ENCODE assay signal across 17 cellular contexts in genomic region chr4:65502151-65502691, GRCh38.
DNase-seq lines count a peak whose midpoint lies in the region; ATAC-seq, FAIRE-seq and TF ChIP-seq lines count a peak whose summit lies in the region.
"Had no signal": no experiment of that assay in that cellular context is flagged by ENCODE, and none has a peak within 500 bp of the region (broad histone marks: within the 10 kb centered on the region; RNA-seq: fewer than 3 reads in every experiment).

No MANE protein-coding gene starts in this region.

- H3K4me3 ChIP-seq in BJ (ENCODE audit: low read depth, low read length) = no peak overlapping the region
- H3K4me3 ChIP-seq in bronchial epithelial cell (ENCODE audit: low read depth, low read length) = no peak overlapping the region
- no peak overlapping the region for H3K4me3 ChIP-seq in mesenchymal stem cell (ENCODE audit: insufficient read depth in 1 of 2, low read depth in 1 of 2, low read length in 2 of 2)
- H3K4me3 ChIP-seq: left lung, psoas muscle, SK-N-MC, thoracic aorta had no signal

- no peaks in the 10 kb centered on the region for H3K4me1 ChIP-seq in mesenchymal stem cell (ENCODE audit: control insufficient read depth, insufficient read depth, low read depth, low read length)
- H3K4me1 ChIP-seq: left lung, psoas muscle had no signal

- no peak overlapping the region for H3K4me2 ChIP-seq in mesenchymal stem cell (ENCODE audit: low read length, poor library complexity, severe bottlenecking)

- H2BK12ac ChIP-seq in mesenchymal stem cell (ENCODE audit: low read length in 2 of 2) = no peak overlapping the region

- H3K27me3 ChIP-seq in BJ (ENCODE audit: control insufficient read depth, insufficient read depth, low read length) = no peaks in the 10 kb centered on the region
- H3K27me3 ChIP-seq in bronchial epithelial cell (ENCODE audit: control insufficient read depth, insufficient read depth, low read length) = no peaks in the 10 kb centered on the region
- no peaks in the 10 kb centered on the region for H3K27me3 ChIP-seq in mesenchymal stem cell (ENCODE audit: control insufficient read depth in 1 of 2, insufficient read depth in 1 of 2, low read length in 2 of 2)
- H3K27me3 ChIP-seq: left lung had no signal

- no peak overlapping the region for H3K23ac ChIP-seq in mesenchymal stem cell (ENCODE audit: low read length in 2 of 2)

- TF ChIP-seq CTCF in BJ (IDR thresholded peaks at IDR 0.05; ENCODE audit: insufficient read depth, low read depth, low read length) (no peak), bronchial epithelial cell (IDR thresholded peaks at IDR 0.05; ENCODE audit: insufficient read depth, low read length, severe bottlenecking) (no peak)

- no peaks in the 10 kb centered on the region for H3K4me1 Mint-ChIP-seq in activated T-cell treated with anti-CD3 and anti-CD28 coated beads, Interleukin-2, amount 50 U/mL, for 24 hours (ENCODE audit: low read depth)
- H3K4me1 Mint-ChIP-seq: central memory CD8-positive, alpha-beta T cell had no signal

- DNase-seq in BJ (ENCODE audit: low read depth) (peak; percentile 59), NCI-H226 (peak; percentile 35), bronchial epithelial cell (ENCODE audit: low read depth) (peak; percentile 57), mesenchymal stem cell (peak; percentile 74), HuH-7.5 (ENCODE audit: low spot score) (no peak), SHP77 (lab: John Stamatoyannopoulos, UW) (no peak)
- no peak for DNase-seq in activated T-cell treated with anti-CD3 and anti-CD28 coated beads, Interleukin-2, amount 50 U/mL, for 24 hours
- DNase-seq: DMS79, left lung, NCI-H2107, psoas muscle, WERI-Rb-1 had no signal

- no peak overlapping the region for H3K18ac ChIP-seq in mesenchymal stem cell (ENCODE audit: low read depth in 1 of 2, low read length in 2 of 2)

- H3K14ac ChIP-seq in mesenchymal stem cell (ENCODE audit: low read length in 2 of 2) = no peak overlapping the region

- no peak for ATAC-seq in GM21381 (IDR thresholded peaks at IDR 0.05; ENCODE audit: unreplicated experiment)
- ATAC-seq: left lung, psoas muscle had no signal

- no peak overlapping the region for H3K4ac ChIP-seq in mesenchymal stem cell (ENCODE audit: low read depth in 1 of 2, low read length in 2 of 2)

- H2BK15ac ChIP-seq in mesenchymal stem cell (ENCODE audit: low read depth, poor library complexity, severe bottlenecking) = no peak overlapping the region

- FAIRE-seq in bronchial epithelial cell (lab: Jason Lieb, UNC) = no peak

- no peaks in the 10 kb centered on the region for H3K9me3 ChIP-seq in mesenchymal stem cell (ENCODE audit: control insufficient read depth, low read length)
- H3K9me3 ChIP-seq: psoas muscle, thoracic aorta had no signal

- H3K4me3 Mint-ChIP-seq in activated T-cell treated with anti-CD3 and anti-CD28 coated beads, Interleukin-2, amount 50 U/mL, for 24 hours = no peak overlapping the region
- H3K4me3 Mint-ChIP-seq: central memory CD8-positive, alpha-beta T cell had no signal

- H3K36me3 ChIP-seq in BJ (ENCODE audit: control insufficient read depth, insufficient read depth, low read length) = no peaks in the 10 kb centered on the region
- no peaks in the 10 kb centered on the region for H3K36me3 ChIP-seq in bronchial epithelial cell (ENCODE audit: control insufficient read depth, insufficient read depth, low read length)
- H3K36me3 ChIP-seq in mesenchymal stem cell (ENCODE audit: control insufficient read depth in 1 of 2, insufficient read depth in 2 of 2, low read depth in 1 of 2, low read length in 2 of 2) = no peaks in the 10 kb centered on the region
- H3K36me3 ChIP-seq: left lung, thoracic aorta, WERI-Rb-1 had no signal

- no peak overlapping the region for H4K8ac ChIP-seq in mesenchymal stem cell (ENCODE audit: low read length)

- no peak overlapping the region for H3K27ac ChIP-seq in mesenchymal stem cell (ENCODE audit: low read length, poor library complexity, severe bottlenecking)
- H3K27ac ChIP-seq: C4-2B, left lung, psoas muscle, SK-N-MC, thoracic aorta, WERI-Rb-1 had no signal

- no peaks in the 10 kb centered on the region for H3K27me3 Mint-ChIP-seq in activated T-cell treated with anti-CD3 and anti-CD28 coated beads, Interleukin-2, amount 50 U/mL, for 24 hours
- H3K27me3 Mint-ChIP-seq: central memory CD8-positive, alpha-beta T cell had no signal

- no peak overlapping the region for H2AFZ ChIP-seq in mesenchymal stem cell (ENCODE audit: low read depth, low read length)

- H2BK120ac ChIP-seq in mesenchymal stem cell (ENCODE audit: low read depth, low read length) = no peak overlapping the region

- no peak overlapping the region for H3K9ac ChIP-seq in mesenchymal stem cell (ENCODE audit: low read length)

- no peaks in the 10 kb centered on the region for H3K36me3 Mint-ChIP-seq in activated T-cell treated with anti-CD3 and anti-CD28 coated beads, Interleukin-2, amount 50 U/mL, for 24 hours (ENCODE audit: low read depth)

- POLR2A ChIA-PET in BJ (lab: Charles Lee) = no interaction called here

- no peaks in the 10 kb centered on the region for H3K79me1 ChIP-seq in mesenchymal stem cell (replicated peaks; ENCODE audit: low read length, poor library complexity, severe bottlenecking)

- no peak overlapping the region for H2AK5ac ChIP-seq in mesenchymal stem cell (ENCODE audit: low read length, severe bottlenecking)

- no peak overlapping the region for H3K27ac Mint-ChIP-seq in activated T-cell treated with anti-CD3 and anti-CD28 coated beads, Interleukin-2, amount 50 U/mL, for 24 hours

- H3K9me3 Mint-ChIP-seq in activated T-cell treated with anti-CD3 and anti-CD28 coated beads, Interleukin-2, amount 50 U/mL, for 24 hours = peaks cover 14% of the 10 kb centered on the region

- 7% methylated on average over 1 of the region's 2 CpGs for WGBS in mesenchymal stem cell

- CTCF ChIA-PET in BJ (lab: Yijun Ruan, JAX) = no interaction called here

- no peak overlapping the region for H4K91ac ChIP-seq in mesenchymal stem cell (ENCODE audit: low read length)

- no peak overlapping the region for H2BK5ac ChIP-seq in mesenchymal stem cell (ENCODE audit: low read depth, low read length, poor library complexity, severe bottlenecking)

Comparison
In these comparisons a context has a peak if more than half of its experiments do, and no peak if none do; other contexts are left out.
1. DNase-seq: peak in BJ (single experiment), NCI-H226 (single experiment), bronchial epithelial cell (single experiment) and mesenchymal stem cell (single experiment); none in HuH-7.5 (single experiment), activated T-cell treated with anti-CD3 and anti-CD28 coated beads, Interleukin-2, amount 50 U/mL, for 24 hours (single experiment) and SHP77 (0 of 2).